Comparison of ENCODE assay signal across 8 cellular contexts in genomic region chr13:21672811-21673591, GRCh38. TPM values are rescaled to one million over a fixed set of nuclear protein-coding genes. Genes with fewer than 3 reads are reported as not detected.
DNase-seq lines count a peak whose midpoint lies in the region; ATAC-seq and TF ChIP-seq lines count a peak whose summit lies in the region.

No MANE protein-coding gene starts in this region.

- no peaks in the 10 kb centered on the region for H3K79me2 ChIP-seq in mammary epithelial cell (ENCODE audit: insufficient read depth, low read length)

- H3K9ac ChIP-seq in mammary epithelial cell (ENCODE audit: insufficient read depth, low read length) = no peak overlapping the region

- peak overlapping the region; percentile 62 for H3K4me3 ChIP-seq in CD8-positive, alpha-beta memory T cell (ENCODE audit: low read length)
- peak overlapping the region in 2 of 3 experiments; percentile 17 to 51 for H3K4me3 ChIP-seq in mammary epithelial cell (replicated peaks in 1 of 3; ENCODE audit: insufficient read depth in 1 of 3, low read depth in 2 of 3, low read length in 3 of 3)

- in situ Hi-C loops in mammary epithelial cell (cut with MboI; ENCODE audit: low sequenced_read_pairs in 2 of 2) = no loop called here

- peak overlapping the region; percentile 92 for H2AFZ ChIP-seq in mammary epithelial cell (ENCODE audit: low read depth, low read length)

- H3K9me3 ChIP-seq in CD8-positive, alpha-beta memory T cell (ENCODE audit: low read length) = no peaks in the 10 kb centered on the region
- no peaks in the 10 kb centered on the region for H3K9me3 ChIP-seq in mammary epithelial cell (replicated peaks; ENCODE audit: insufficient read depth, low read length)

- H3K9me3 Mint-ChIP-seq in CD8-positive, alpha-beta memory T cell = no peaks in the 10 kb centered on the region
- H3K9me3 Mint-ChIP-seq in IgD-negative memory B cell = no peaks in the 10 kb centered on the region
- no peaks in the 10 kb centered on the region for H3K9me3 Mint-ChIP-seq in nephron progenitor cell

- H3K27me3 Mint-ChIP-seq in CD8-positive, alpha-beta memory T cell = peaks cover 7 to 19% of the 10 kb centered on the region in 2 donors
- H3K27me3 Mint-ChIP-seq in IgD-negative memory B cell (peaks cover 39% of the 10 kb centered on the region), nephron progenitor cell (ENCODE audit: low read depth, poor library complexity) (peaks cover 18% of the 10 kb centered on the region)

- peaks cover 38% of the 10 kb centered on the region for H3K4me1 ChIP-seq in CD8-positive, alpha-beta memory T cell (ENCODE audit: insufficient read depth, low read length)
- peaks cover 26% of the 10 kb centered on the region for H3K4me1 ChIP-seq in mammary epithelial cell (ENCODE audit: insufficient read depth, low read length)

- H4K20me1 ChIP-seq in mammary epithelial cell (ENCODE audit: insufficient read depth, low read length) = no peaks in the 10 kb centered on the region

- H3K27ac ChIP-seq in CD8-positive, alpha-beta memory T cell (ENCODE audit: low read depth, low read length) = no peak overlapping the region
- H3K27ac ChIP-seq in mammary epithelial cell (ENCODE audit: insufficient read depth, low read depth, low read length) = no peak overlapping the region

- POLR2A ChIA-PET in CD8-positive, alpha-beta memory T cell (lab: Charles Lee) = interaction anchor here (1.3 to 2.1 kb wide), 2 partner anchors 12 to 69 kb away, joined by 3 to 9 read pairs; partner anchors contain the start of gene MICU2

- dilution Hi-C loops in mammary epithelial cell (cut with HindIII; ENCODE audit: low sequenced_read_pairs) = no loop called here

- H3K36me3 Mint-ChIP-seq in CD8-positive, alpha-beta memory T cell = peaks cover 0 to 17% (median 0%) of the 10 kb centered on the region in 3 donors
- H3K36me3 Mint-ChIP-seq in IgD-negative memory B cell (peaks cover 3% of the 10 kb centered on the region), nephron progenitor cell (ENCODE audit: low read depth) (no peaks in the 10 kb centered on the region)

- peaks cover 25% of the 10 kb centered on the region for H3K27me3 ChIP-seq in CD8-positive, alpha-beta memory T cell (ENCODE audit: insufficient read depth, low read length, poor library complexity, severe bottlenecking)
- peaks cover 25% of the 10 kb centered on the region for H3K27me3 ChIP-seq in mammary epithelial cell (ENCODE audit: insufficient read depth, low read length)

- H3K4me2 ChIP-seq in mammary epithelial cell (ENCODE audit: insufficient read depth, low read depth, low read length) = peak overlapping the region; percentile 99

- 32% methylated on average over 19 of the region's 24 CpGs for WGBS in mammary epithelial cell (ENCODE audit: low coverage, missing lambda C conversion rate)

- intact Hi-C loops in mammary epithelial cell (cut with micrococcal nuclease) = no loop called here

- CTCF ChIA-PET in CD8-positive, alpha-beta memory T cell (lab: Charles Lee) = interaction anchor here (0.7 to 8.1 kb wide), 5 partner anchors 9 to 67 kb away, joined by 3 to 56 read pairs (median 3); no protein-coding TSS in a partner anchor
- CTCF ChIA-PET in mammary epithelial cell (lab: Charles Lee; ENCODE audit: low non-redundant PET) = interaction anchor here (0.6 kb wide), 1 partner anchor 35 kb away, joined by 6 read pairs; no protein-coding TSS in a partner anchor

- ATAC-seq in HG03571 (IDR thresholded peaks at IDR 0.05; ENCODE audit: unreplicated experiment) = no peak
- no peak for ATAC-seq in HG03520 (IDR thresholded peaks at IDR 0.05; ENCODE audit: unreplicated experiment)

- TF ChIP-seq CTCF in mammary epithelial cell (conservative IDR thresholded peaks at IDR 0.05 in 1 of 2, IDR thresholded peaks at IDR 0.05 in 1 of 2; ENCODE audit: extremely low read depth in 1 of 2, insufficient read depth in 1 of 2, low read depth in 1 of 2, low read length in 2 of 2) (no peak), nephron progenitor cell (IDR thresholded peaks at IDR 0.05) (no peak)

- H3K4me3 Mint-ChIP-seq in CD8-positive, alpha-beta memory T cell = peak overlapping the region; percentile 88 to 98 (median 96)
- H3K4me3 Mint-ChIP-seq in IgD-negative memory B cell = peak overlapping the region; percentile 85 to 98 (median 93)
- peak overlapping the region; percentile 99 for H3K4me3 Mint-ChIP-seq in nephron progenitor cell

- BruUV-seq in mammary epithelial cell (replicated peaks; lab: Mats Ljungman, UMichigan) = no TSS peak

- DNase-seq in CD8-positive, alpha-beta memory T cell = no peak
- DNase-seq in mammary epithelial cell = no peak
- peak; percentile 18 for DNase-seq in nephron progenitor cell
- DNase-seq in ureter (ENCODE audit: low spot score) = no peak
- DNase-seq in HK-2 (ENCODE audit: unreplicated experiment) = no peak

- peak overlapping the region in 6 of 8 donors; percentile 17 to 90 (median 65) for H3K27ac Mint-ChIP-seq in CD8-positive, alpha-beta memory T cell
- H3K27ac Mint-ChIP-seq in IgD-negative memory B cell (peak overlapping the region; percentile 68 to 72 (median 69)), nephron progenitor cell (peak overlapping the region; percentile 77)

- peaks cover 42 to 62% (median 57%) of the 10 kb centered on the region in 3 donors for H3K4me1 Mint-ChIP-seq in CD8-positive, alpha-beta memory T cell
- H3K4me1 Mint-ChIP-seq in IgD-negative memory B cell (peaks cover 22 to 31% (median 24%) of the 10 kb centered on the region in 3 donors), nephron progenitor cell (peaks cover 66% of the 10 kb centered on the region)

- no peaks in the 10 kb centered on the region for H3K36me3 ChIP-seq in CD8-positive, alpha-beta memory T cell (ENCODE audit: insufficient read depth, low read length)
- H3K36me3 ChIP-seq in mammary epithelial cell (ENCODE audit: insufficient read depth, low read length) = no peaks in the 10 kb centered on the region

RNA-seq across cellular contexts. Expression of gene FGF9, which starts 2.1 kb away (rescaled TPM):
- total RNA-seq in CD8-positive, alpha-beta memory T cell = 1 to 10 TPM; 1.7 to 2.3 TPM
- 2.3 TPM for polyA plus RNA-seq in CD8-positive, alpha-beta memory T cell
- 3.6 TPM for polyA plus RNA-seq in IgD-negative memory B cell
- total RNA-seq in mammary epithelial cell = not detected
- not detected for polyA plus RNA-seq in mammary epithelial cell
- not detected for polyA minus RNA-seq in mammary epithelial cell
- total RNA-seq in ureter = 1.5 TPM
